11 cellular contexts compared by ENCODE assay signal in genomic region chr10:42428534-42428933, GRCh38.
A peak's percentile ranks its signal among the peaks of the same experiment; 100 is the strongest.
DNase-seq lines count a peak whose midpoint lies in the region; ATAC-seq and TF ChIP-seq lines count a peak whose summit lies in the region.
"Had no signal": no experiment of that assay in that cellular context is flagged by ENCODE, and none has a peak within 500 bp of the region (broad histone marks: within the 10 kb centered on the region; RNA-seq: fewer than 3 reads in every experiment).

No MANE protein-coding gene starts in this region.

- peaks cover 29% of the 10 kb centered on the region for H3K27me3 ChIP-seq in left ventricle myocardium inferior (ENCODE audit: low read depth)
- H3K27me3 ChIP-seq in PC-3 (ENCODE audit: low read length): peaks cover 32% of the 10 kb centered on the region
- H3K27me3 ChIP-seq: gastrocnemius medialis, pancreas had no signal

- H3K4me1 ChIP-seq in left ventricle myocardium inferior: no peaks in the 10 kb centered on the region
- no peaks in the 10 kb centered on the region for H3K4me1 ChIP-seq in PC-3 (ENCODE audit: insufficient read depth, low read length)
- H3K4me1 ChIP-seq: gastrocnemius medialis, pancreas had no signal

- H3F3A ChIP-seq in PC-3 (ENCODE audit: low read length, unreplicated experiment): no peaks in the 10 kb centered on the region

- H4K20me1 ChIP-seq in PC-3 (ENCODE audit: low read length): no peaks in the 10 kb centered on the region

- no peak overlapping the region for H3K27ac Mint-ChIP-seq in activated naive CD4-positive, alpha-beta T cell treated with anti-CD3 and anti-CD28 coated beads for 36 hours

- H3K9me2 ChIP-seq in PC-3 (replicated peaks; ENCODE audit: low read length): no peaks in the 10 kb centered on the region

- POLR2A ChIA-PET in PC-3 (lab: Charles Lee; ENCODE audit: unreplicated experiment): no interaction called here

- DNase-seq in left ventricle myocardium inferior (no peak), cardiac septum (ENCODE audit: low spot score) (no peak), PC-3 (peak; percentile 66), fibroblast of pulmonary artery (ENCODE audit: low read depth) (peak; percentile 16), caudate nucleus (lab: John Stamatoyannopoulos, UW) (no peak)
- no peak for DNase-seq in activated naive CD4-positive, alpha-beta T cell treated with anti-CD3 and anti-CD28 coated beads for 36 hours
- DNase-seq: gastrocnemius medialis, pancreas had no signal

- no peaks in the 10 kb centered on the region for H3K4me1 Mint-ChIP-seq in activated naive CD4-positive, alpha-beta T cell treated with anti-CD3 and anti-CD28 coated beads for 36 hours (ENCODE audit: low read depth)

- H3K27ac ChIP-seq in left ventricle myocardium inferior (replicated peaks) (no peak overlapping the region), PC-3 (ENCODE audit: low read length) (no peak overlapping the region), caudate nucleus (ENCODE audit: low read depth, low read length) (no peak overlapping the region)
- H3K27ac ChIP-seq: gastrocnemius medialis, pancreas, SK-N-MC had no signal

- no peak overlapping the region for H3K4me3 Mint-ChIP-seq in activated naive CD4-positive, alpha-beta T cell treated with anti-CD3 and anti-CD28 coated beads for 36 hours

- TF ChIP-seq CTCF in left ventricle myocardium inferior (IDR thresholded peaks at IDR 0.05; ENCODE audit: borderline replicate concordance): peak; percentile 63
- TF ChIP-seq CTCF in PC-3 (conservative IDR thresholded peaks at IDR 0.05; ENCODE audit: low read depth, low read length): peak; percentile 72
- peak; percentile 36 for TF ChIP-seq CTCF in fibroblast of pulmonary artery (IDR thresholded peaks at IDR 0.05; ENCODE audit: low read length, missing control alignments)

- no TSS peak for BruUV-seq in PC-3 (replicated peaks; lab: Mats Ljungman, UMichigan)

- no peaks in the 10 kb centered on the region for H3K36me3 Mint-ChIP-seq in activated naive CD4-positive, alpha-beta T cell treated with anti-CD3 and anti-CD28 coated beads for 36 hours (ENCODE audit: low read depth)

- peaks cover 2% of the 10 kb centered on the region for H3K9me3 Mint-ChIP-seq in activated naive CD4-positive, alpha-beta T cell treated with anti-CD3 and anti-CD28 coated beads for 36 hours

- no peaks in the 10 kb centered on the region for H3K36me3 ChIP-seq in left ventricle myocardium inferior
- H3K36me3 ChIP-seq in PC-3 (ENCODE audit: low read depth, low read length): no peaks in the 10 kb centered on the region
- H3K36me3 ChIP-seq: gastrocnemius medialis, pancreas had no signal

- H3K27me3 Mint-ChIP-seq in activated naive CD4-positive, alpha-beta T cell treated with anti-CD3 and anti-CD28 coated beads for 36 hours (ENCODE audit: low read depth): peaks cover 3% of the 10 kb centered on the region

- H3K4me3 ChIP-seq in left ventricle myocardium inferior: no peak overlapping the region
- no peak overlapping the region for H3K4me3 ChIP-seq in PC-3 (ENCODE audit: low read length)
- no peak overlapping the region for H3K4me3 ChIP-seq in fibroblast of pulmonary artery (replicated peaks; ENCODE audit: low read depth, low read length)
- H3K4me3 ChIP-seq: gastrocnemius medialis, pancreas, SK-N-MC had no signal

- no peak overlapping the region for H3K9ac ChIP-seq in PC-3 (ENCODE audit: low read length)

- intact Hi-C loops in left ventricle myocardium inferior (cut with micrococcal nuclease) (no loop called here), cardiac septum (cut with DNase I) (no loop called here), PC-3 (cut with micrococcal nuclease) (loop anchor here (2.0 to 10.0 kb wide), 2 partner anchors 64 to 250 kb away; no protein-coding TSS in a partner anchor)
- intact Hi-C loops in activated naive CD4-positive, alpha-beta T cell treated with anti-CD3 and anti-CD28 coated beads for 36 hours (cut with micrococcal nuclease): no loop called here

- ATAC-seq in PC-3: peak; percentile 55; the same call in 1 of the 2 replicates
- no peak for ATAC-seq in HG02852 (IDR thresholded peaks at IDR 0.05; ENCODE audit: unreplicated experiment)
- ATAC-seq in HG02623 (IDR thresholded peaks at IDR 0.05; ENCODE audit: unreplicated experiment): no peak
- ATAC-seq: gastrocnemius medialis, pancreas had no signal

- CTCF ChIA-PET in PC-3 (lab: Charles Lee): interaction anchor here (0.6 kb wide), 1 partner anchor 968 kb away, joined by 6 read pairs; no protein-coding TSS in a partner anchor
- CTCF ChIA-PET in activated naive CD4-positive, alpha-beta T cell treated with anti-CD3 and anti-CD28 coated beads for 36 hours (lab: Charles Lee): interaction anchor here (0.5 to 0.8 kb wide), 4 partner anchors 16 to 607 kb away, joined by 3 to 4 read pairs (median 3); no protein-coding TSS in a partner anchor

- H3K9me3 ChIP-seq in left ventricle myocardium inferior (replicated peaks) (no peaks in the 10 kb centered on the region), PC-3 (ENCODE audit: low read length) (no peaks in the 10 kb centered on the region)
- H3K9me3 ChIP-seq: gastrocnemius medialis, pancreas had no signal

- no peak overlapping the region for H2AFZ ChIP-seq in PC-3 (ENCODE audit: low read length)

- no peak overlapping the region for H3K4me2 ChIP-seq in PC-3 (ENCODE audit: low read length)

- H3K79me2 ChIP-seq in PC-3 (ENCODE audit: low read length): no peaks in the 10 kb centered on the region

Comparison
In these comparisons a context has a peak if more than half of its experiments do, and no peak if none do; other contexts are left out.
1. DNase-seq: peak in PC-3 (single experiment) and fibroblast of pulmonary artery (single experiment); none in left ventricle myocardium inferior (single experiment), cardiac septum (single experiment), caudate nucleus (0 of 61) and activated naive CD4-positive, alpha-beta T cell treated with anti-CD3 and anti-CD28 coated beads for 36 hours (single experiment).
2. Peak in every context shown above with its lines, with median percentiles within 50 percentile points of each other: CTCF ChIP-seq.